Comparison of ENCODE assay signal across 2 cellular contexts in genomic region chr18:74284501-74285004, GRCh38.
TF ChIP-seq lines count a peak whose summit lies in the region.

No MANE protein-coding gene starts in this region.

TF ChIP-seq in SK-N-SH, 30 proteins besides CTCF, POLR2A, EP300 and RAD21 (continued from another document):
- no peak for TF ChIP-seq IRF3 (IDR thresholded peaks at IDR 0.05; ENCODE audit: low read depth, low read length)
- TF ChIP-seq REST (IDR thresholded peaks at IDR 0.05; ENCODE audit: low read depth, low read length), result no peak
- 0 out of 2 replicates have a peak, but pooled peaks have one; percentile 41 for TF ChIP-seq RCOR1 (IDR thresholded peaks at IDR 0.05; ENCODE audit: low read length)
- no peak for TF ChIP-seq RFX5 (IDR thresholded peaks at IDR 0.05; ENCODE audit: low read length)
- no peak for TF ChIP-seq MAX (IDR thresholded peaks at IDR 0.05; ENCODE audit: low read depth)

TF ChIP-seq in SK-N-SH treated with all-trans-retinoic acid at 6 μM for 48 hours, 23 proteins besides CTCF, POLR2A, EP300 and RAD21 (continued from another document):
- TF ChIP-seq CSRNP3 (CRISPR knock-in tag; IDR thresholded peaks at IDR 0.05) (no peak), GLIS3 (CRISPR knock-in tag; IDR thresholded peaks at IDR 0.05) (no peak), CSDC2 (CRISPR knock-in tag; IDR thresholded peaks at IDR 0.05) (no peak), TOX (CRISPR knock-in tag; IDR thresholded peaks at IDR 0.05; ENCODE audit: borderline replicate concordance) (no peak)
TF ChIP-seq in SK-N-SH treated with all-trans-retinoic acid at 6 μM for 48 hours: peak in this region for 0.
